Comparison of ENCODE assay signal across 18 cellular contexts in genomic region chr15:94910166-94910565, GRCh38.
"Had no signal": no experiment of that assay in that cellular context is flagged by ENCODE, and none has a peak within 500 bp of the region (broad histone marks: within the 10 kb centered on the region; RNA-seq: fewer than 3 reads in every experiment).

No MANE protein-coding gene starts in this region.

- H3K27me3 Mint-ChIP-seq: activated CD4-positive, alpha-beta T cell treated with anti-CD3 and anti-CD28 coated beads for 36 hours; activated CD8-positive, alpha-beta T cell treated with anti-CD3 and anti-CD28 coated beads for 36 hours; activated naive CD8-positive, alpha-beta T cell treated with anti-CD3 and anti-CD28 coated beads, Interleukin-2, amount 50 U/mL, for 24 hours; type B pancreatic cell had no signal

- DNase-seq: activated CD4-positive, alpha-beta T cell treated with anti-CD3 and anti-CD28 coated beads for 36 hours; activated CD8-positive, alpha-beta memory T cell treated with anti-CD3 and anti-CD28 coated beads, Interleukin-2, amount 50 U/mL, for 48 hours; activated CD8-positive, alpha-beta T cell treated with anti-CD3 and anti-CD28 coated beads for 36 hours; activated naive CD4-positive, alpha-beta T cell treated with Interleukin-2 at 50 U/mL for 16 hours; activated naive CD8-positive, alpha-beta T cell treated with anti-CD3 and anti-CD28 coated beads, Interleukin-2, amount 50 U/mL, for 24 hours; effector CD8-positive, alpha-beta T cell; hippocampal formation; left colon; stimulated activated CD4-positive, alpha-beta T cell treated with anti-CD3 and anti-CD28 coated beads, Interleukin-2, amount 100 ng/mL, for 48 hours; stimulated activated naive CD8-positive, alpha-beta T cell treated with anti-CD3 and anti-CD28 coated beads, Interleukin-15, Interleukin-2, amounts not matched to agents 100 U/mL and 50 U/mL, for 24 hours; SW 1271 had no signal

- H3K9me3 Mint-ChIP-seq: activated T-helper 1 cell treated with anti-CD3 and anti-CD28 coated beads, Interleukin-12 subunit alpha, Interleukin-12 subunit beta, Interleukin-2, Interleukin-4 antibody, amounts not matched to agents 30 ng/mL and 10 ng/mL and 1 ng/mL, durations not matched to agents 14 hours and 24 hours and 36 hours had no signal

- H3K4me3 Mint-ChIP-seq: activated CD4-positive, alpha-beta T cell treated with anti-CD3 and anti-CD28 coated beads for 36 hours; activated CD8-positive, alpha-beta T cell treated with anti-CD3 and anti-CD28 coated beads for 36 hours; activated naive CD8-positive, alpha-beta T cell treated with anti-CD3 and anti-CD28 coated beads, Interleukin-2, amount 50 U/mL, for 24 hours; activated T-helper 1 cell treated with anti-CD3 and anti-CD28 coated beads, Interleukin-12 subunit alpha, Interleukin-12 subunit beta, Interleukin-2, Interleukin-4 antibody, amounts not matched to agents 30 ng/mL and 10 ng/mL and 1 ng/mL, durations not matched to agents 14 hours and 24 hours and 36 hours; nephron; T-helper 2 cell treated with Interferon-gamma antibody and Interleukin-4, amounts not matched to agents 5 μg/mL and 100 μg/mL, for 36 hours; type B pancreatic cell had no signal

- H3K36me3 Mint-ChIP-seq: type B pancreatic cell had no signal

- H3K27ac Mint-ChIP-seq: activated CD4-positive, alpha-beta T cell treated with anti-CD3 and anti-CD28 coated beads for 36 hours; activated CD8-positive, alpha-beta T cell treated with anti-CD3 and anti-CD28 coated beads for 36 hours; activated naive CD8-positive, alpha-beta T cell treated with anti-CD3 and anti-CD28 coated beads, Interleukin-2, amount 50 U/mL, for 24 hours; activated T-helper 1 cell treated with anti-CD3 and anti-CD28 coated beads, Interleukin-12 subunit alpha, Interleukin-12 subunit beta, Interleukin-2, Interleukin-4 antibody, amounts not matched to agents 30 ng/mL and 10 ng/mL and 1 ng/mL, durations not matched to agents 14 hours and 24 hours and 36 hours; nephron; T-helper 2 cell treated with Interferon-gamma antibody and Interleukin-4, amounts not matched to agents 5 μg/mL and 100 μg/mL, for 36 hours; type B pancreatic cell had no signal

- H3K4me3 ChIP-seq: ascending aorta, coronary artery, suprapubic skin had no signal

- ATAC-seq: activated CD4-positive, alpha-beta T cell treated with anti-CD3 and anti-CD28 coated beads for 36 hours; activated CD8-positive, alpha-beta T cell treated with anti-CD3 and anti-CD28 coated beads for 36 hours; activated naive CD8-positive, alpha-beta T cell treated with anti-CD3 and anti-CD28 coated beads, Interleukin-2, amount 50 U/mL, for 24 hours; left colon; stimulated activated naive CD8-positive, alpha-beta T cell treated with anti-CD3 and anti-CD28 coated beads, Interleukin-15, Interleukin-2, amounts not matched to agents 100 U/mL and 50 U/mL, for 24 hours had no signal

- H3K4me1 Mint-ChIP-seq: activated CD4-positive, alpha-beta T cell treated with anti-CD3 and anti-CD28 coated beads for 36 hours; activated naive CD8-positive, alpha-beta T cell treated with anti-CD3 and anti-CD28 coated beads, Interleukin-2, amount 50 U/mL, for 24 hours; nephron had no signal

- H3K27ac ChIP-seq: ascending aorta, coronary artery, suprapubic skin had no signal
